8 cellular contexts compared by ENCODE assay signal in the genomic region with DNA sequence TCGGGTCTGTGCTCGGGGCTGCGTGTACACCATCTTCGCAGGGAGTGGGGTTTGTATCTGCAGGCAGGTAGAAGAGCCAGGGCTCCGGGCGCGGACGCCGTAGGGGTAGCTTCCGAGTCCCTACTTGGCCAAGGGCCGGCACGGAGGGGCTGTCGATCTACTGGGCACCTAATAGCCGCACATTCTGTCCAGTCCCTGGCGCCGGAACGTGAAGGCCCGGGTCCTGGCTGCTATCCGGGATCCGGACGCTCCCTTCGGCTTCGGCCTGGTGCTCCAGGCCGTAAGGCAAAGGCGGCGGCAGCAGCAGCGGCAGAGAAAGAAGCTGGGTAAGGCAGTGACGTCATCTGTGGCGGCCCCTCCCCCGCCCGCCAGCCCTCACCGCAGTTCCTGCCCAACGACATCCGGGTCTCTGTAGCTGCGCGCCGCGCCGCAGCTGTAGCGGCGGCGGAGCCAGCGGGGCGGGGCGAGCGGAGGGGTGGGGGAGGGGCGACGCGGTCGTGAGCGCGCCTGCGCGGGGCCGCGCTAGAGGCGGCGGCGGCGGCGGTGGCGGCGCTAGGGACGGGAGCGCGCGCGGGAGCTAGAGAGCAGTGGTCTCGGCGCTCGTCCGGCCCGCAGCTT. TPM values are rescaled to one million over a fixed set of nuclear protein-coding genes. Genes with fewer than 3 reads are reported as not detected.
A peak's percentile ranks its signal among the peaks of the same experiment; 100 is the strongest.
DNase-seq lines count a peak whose midpoint lies in the region; ATAC-seq and TF ChIP-seq lines count a peak whose summit lies in the region.

A gene (plus strand): TSS at position 525 of the 618 bp plus-strand sequence. CDS start 33,483 bp downstream, outside the sequence.

- H3K9ac ChIP-seq in HUES6 (ENCODE audit: low read length) (peak within 1 kb of the TSS; percentile 91), OCI-LY1 (ENCODE audit: low read length) (peak within 1 kb of the TSS; percentile 93)

- peaks cover 40% of the 10 kb centered on the region for H3K79me2 ChIP-seq in OCI-LY1 (ENCODE audit: insufficient read depth, low read length)

- H2AFZ ChIP-seq in OCI-LY1 (ENCODE audit: low read length): no peak within 1 kb of the TSS

- DNase-seq in Calu3: peak; percentile 94
- peak; percentile 97 for DNase-seq in activated CD8-positive, alpha-beta memory T cell treated with anti-CD3 and anti-CD28 coated beads, Interleukin-2, amount 50 U/mL, for 4 hours
- DNase-seq in endothelial cell (ENCODE audit: low spot score): peak; percentile 94
- peak; percentile 92 to 96 for DNase-seq in mesothelial cell of epicardium (ENCODE audit: low spot score in 2 of 2, unreplicated experiment in 2 of 2)
- DNase-seq in stimulated activated CD8-positive, alpha-beta memory T cell treated with anti-CD3 and anti-CD28 coated beads, Interleukin-15, amount 100 ng/mL, for 4 hours (ENCODE audit: low read depth in 2 of 2): peak; percentile 89 to 94

- H3K9me3 Mint-ChIP-seq in Calu3 (ENCODE audit: low read depth, unreplicated experiment): no peaks in the 10 kb centered on the region
- H3K9me3 Mint-ChIP-seq in endothelial cell (ENCODE audit: unreplicated experiment): no peaks in the 10 kb centered on the region
- H3K9me3 Mint-ChIP-seq in mesothelial cell of epicardium: no peaks in the 10 kb centered on the region

- H3K4me1 ChIP-seq in HUES6 (ENCODE audit: control insufficient read depth, insufficient read depth, low read length) (peaks cover 39% of the 10 kb centered on the region), OCI-LY1 (ENCODE audit: insufficient read depth, low read length, severe bottlenecking) (peaks cover 59% of the 10 kb centered on the region)

- H3K4me1 Mint-ChIP-seq in Calu3 (ENCODE audit: low read depth, unreplicated experiment): peaks cover 34% of the 10 kb centered on the region
- peaks cover 37% of the 10 kb centered on the region for H3K4me1 Mint-ChIP-seq in endothelial cell (ENCODE audit: unreplicated experiment)
- H3K4me1 Mint-ChIP-seq in mesothelial cell of epicardium: peaks cover 46% of the 10 kb centered on the region

- H4K20me1 ChIP-seq in OCI-LY1 (ENCODE audit: insufficient read depth, low read length): no peaks in the 10 kb centered on the region

- H3K27ac Mint-ChIP-seq in Calu3 (ENCODE audit: unreplicated experiment) (peak within 1 kb of the TSS; percentile 99), endothelial cell (ENCODE audit: unreplicated experiment) (peak within 1 kb of the TSS; percentile 98), mesothelial cell of epicardium (peak within 1 kb of the TSS; percentile 100)

- TF ChIP-seq CTCF in Calu3 (IDR thresholded peaks at IDR 0.05; ENCODE audit: unreplicated experiment) (no peak), OCI-LY1 (IDR thresholded peaks at IDR 0.05; ENCODE audit: low read length) (no peak), endothelial cell (IDR thresholded peaks at IDR 0.05; ENCODE audit: unreplicated experiment) (no peak), mesothelial cell of epicardium (IDR thresholded peaks at IDR 0.05; ENCODE audit: unreplicated experiment) (no peak)

- H3K9me2 ChIP-seq in OCI-LY1 (ENCODE audit: low read depth, low read length): no peaks in the 10 kb centered on the region

- peak; percentile 65 for ATAC-seq in GM21447 (IDR thresholded peaks at IDR 0.05; ENCODE audit: unreplicated experiment)

- peak within 1 kb of the TSS; percentile 99 for H3K4me3 Mint-ChIP-seq in Calu3 (ENCODE audit: low read depth, unreplicated experiment)
- H3K4me3 Mint-ChIP-seq in endothelial cell (ENCODE audit: unreplicated experiment): peak within 1 kb of the TSS; percentile 92
- peak within 1 kb of the TSS; percentile 90 for H3K4me3 Mint-ChIP-seq in mesothelial cell of epicardium

- H3K9me3 ChIP-seq in HUES6 (ENCODE audit: control insufficient read depth, insufficient read depth, low read depth, low read length) (no peaks in the 10 kb centered on the region), OCI-LY1 (ENCODE audit: low read length) (no peaks in the 10 kb centered on the region)

- BruUV-seq in Calu3 (replicated peaks; lab: Mats Ljungman, UMichigan): no TSS peak

- peaks cover 29% of the 10 kb centered on the region for H3K36me3 Mint-ChIP-seq in Calu3 (ENCODE audit: insufficient read depth, unreplicated experiment)
- H3K36me3 Mint-ChIP-seq in endothelial cell (ENCODE audit: low read depth, unreplicated experiment): no peaks in the 10 kb centered on the region
- H3K36me3 Mint-ChIP-seq in mesothelial cell of epicardium: no peaks in the 10 kb centered on the region

- peak within 1 kb of the TSS; percentile 90 for H3K4me3 ChIP-seq in HUES6 (ENCODE audit: low read depth, low read length)
- peak within 1 kb of the TSS; percentile 71 for H3K4me3 ChIP-seq in OCI-LY1 (ENCODE audit: low read depth, low read length, poor library complexity, severe bottlenecking)

- no peaks in the 10 kb centered on the region for H3K27me3 ChIP-seq in HUES6 (ENCODE audit: control insufficient read depth, insufficient read depth, low read length)
- H3K27me3 ChIP-seq in OCI-LY1 (ENCODE audit: insufficient read depth, low read length): no peaks in the 10 kb centered on the region

- H3K27ac ChIP-seq in HUES6 (ENCODE audit: low read depth, low read length): peak within 1 kb of the TSS; percentile 81
- H3K27ac ChIP-seq in OCI-LY1 (ENCODE audit: low read depth, low read length, poor library complexity, severe bottlenecking): peak within 1 kb of the TSS; percentile 96

- intact Hi-C loops in Calu3 (cut with micrococcal nuclease; ENCODE audit: unreplicated experiment): no loop called here

- H3K27me3 Mint-ChIP-seq in Calu3 (ENCODE audit: unreplicated experiment): no peaks in the 10 kb centered on the region
- H3K27me3 Mint-ChIP-seq in endothelial cell (ENCODE audit: unreplicated experiment): peaks cover 10% of the 10 kb centered on the region
- no peaks in the 10 kb centered on the region for H3K27me3 Mint-ChIP-seq in mesothelial cell of epicardium (ENCODE audit: low read depth)

- H3K36me3 ChIP-seq in HUES6 (ENCODE audit: control insufficient read depth, insufficient read depth, low read length) (no peaks in the 10 kb centered on the region), OCI-LY1 (ENCODE audit: insufficient read depth, low read length) (peaks cover 21% of the 10 kb centered on the region)

- H3F3A ChIP-seq in OCI-LY1 (ENCODE audit: insufficient read depth, low read length): no peaks in the 10 kb centered on the region

- H3K4me2 ChIP-seq in OCI-LY1 (ENCODE audit: low read length): peak within 1 kb of the TSS; percentile 89

- CTCF ChIA-PET in Calu3 (lab: Charles Lee): interaction anchor here (0.6 to 1.3 kb wide), 5 partner anchors 15 to 1033 kb away, joined by 3 read pairs; a partner anchor contains a TSS

RNA-seq across cellular contexts. Expression of the gene that starts here (rescaled TPM):
- total RNA-seq in Calu3 (2022) (38.9 and 40.0 TPM in 2 replicates), endothelial cell (ENCODE audit: unreplicated experiment) (38.0 TPM), mesothelial cell of epicardium (44.3 to 44.7 TPM (median 44.6 TPM) in 3 replicates)

Comparison
In these comparisons a context has a peak if more than half of its experiments do, and no peak if none do; other contexts are left out.
1. Peak in every context shown above with its lines: DNase-seq, ATAC-seq, H3K4me3 ChIP-seq and H3K27ac ChIP-seq.